Comparison of ENCODE assay signal across 13 cellular contexts in genomic region chr9:93120846-93121315, GRCh38. TPM values are rescaled to one million over a fixed set of nuclear protein-coding genes. Genes with fewer than 3 reads are reported as not detected.
A peak's percentile ranks its signal among the peaks of the same experiment; 100 is the strongest.
DNase-seq lines count a peak whose midpoint lies in the region; ATAC-seq, FAIRE-seq and TF ChIP-seq lines count a peak whose summit lies in the region.
"Had no signal": no experiment of that assay in that cellular context is flagged by ENCODE, and none has a peak within 500 bp of the region (broad histone marks: within the 10 kb centered on the region; RNA-seq: fewer than 3 reads in every experiment).

No MANE protein-coding gene starts in this region.

- H3K9me3 ChIP-seq in DOHH2 (ENCODE audit: control insufficient read depth, insufficient read depth, low read length) (no peaks in the 10 kb centered on the region), ascending aorta (no peaks in the 10 kb centered on the region), HepG2 (ENCODE audit: low read length) (no peaks in the 10 kb centered on the region), stomach (no peaks in the 10 kb centered on the region)

- TF ChIP-seq RAD21 in HepG2 (CRISPR knock-in tag; IDR thresholded peaks at IDR 0.05): no peak

- CTCF ChIA-PET in HepG2 (lab: Yijun Ruan, JAX; ENCODE audit: low intra/inter-chr PET ratio, low total read pairs): no interaction called here

- DNase-seq in ascending aorta (ENCODE audit: low spot score in 2 of 2) (peak in 1 of 2 donors; percentile 62), HepG2 (ENCODE audit: low spot score) (no peak), stomach (no peak), foreskin melanocyte (no peak), NCI-H2171 treated with DMSO at 0.1 percent for 48 hours (lab: John Stamatoyannopoulos, UW) (no peak)
- DNase-seq: cerebellar nuclear complex, COR-L47, NCI-H1417, NCI-H526 had no signal

- H3K9me2 ChIP-seq in DOHH2 (replicated peaks; ENCODE audit: control insufficient read depth, low read length): no peaks in the 10 kb centered on the region

- TF ChIP-seq EP300 in HepG2 (IDR thresholded peaks at IDR 0.05; ENCODE audit: low read depth in 2 of 2, low read length in 2 of 2) (no peak), HepG2 (CRISPR knock-in tag; IDR thresholded peaks at IDR 0.05; ENCODE audit: borderline replicate concordance) (no peak), stomach (IDR thresholded peaks at IDR 0.05) (no peak)

- H4K20me1 ChIP-seq in DOHH2 (ENCODE audit: control insufficient read depth, insufficient read depth, low read depth, low read length): no peaks in the 10 kb centered on the region
- no peaks in the 10 kb centered on the region for H4K20me1 ChIP-seq in HepG2 (ENCODE audit: insufficient read depth, low read length)

- FAIRE-seq in HepG2 (lab: Jason Lieb, UNC): no peak

- H3K27me3 ChIP-seq in DOHH2 (ENCODE audit: control insufficient read depth, low read length): no peaks in the 10 kb centered on the region
- no peaks in the 10 kb centered on the region for H3K27me3 ChIP-seq in ascending aorta
- H3K27me3 ChIP-seq in HepG2 (ENCODE audit: control insufficient read depth in 1 of 2, insufficient read depth in 2 of 2, low read length in 2 of 2): no peaks in the 10 kb centered on the region
- H3K27me3 ChIP-seq in stomach: no peaks in the 10 kb centered on the region
- H3K27me3 ChIP-seq: neural progenitor cell had no signal

- POLR2A ChIA-PET in HepG2 (lab: Yijun Ruan, JAX): interaction anchor here (0.6 to 13.7 kb wide), 6 partner anchors 9 to 479 kb away, joined by 3 to 195 read pairs (median 6); partner anchors contain the start of gene NINJ1

- intact Hi-C loops in ascending aorta (cut with DNase I) (loop anchor here (10.0 kb wide), 1 partner anchor 446 kb away; the partner anchor contains the start of gene IPPK), HepG2 (cut with micrococcal nuclease; ENCODE audit: unreplicated experiment) (no loop called here), stomach (cut with DNase I; ENCODE audit: low total_unique reads) (no loop called here)

- H3K4me3 ChIP-seq in DOHH2 (ENCODE audit: low read length) (peak overlapping the region; percentile 67), ascending aorta (no peak overlapping the region), HepG2 (replicated peaks in 1 of 3; ENCODE audit: insufficient read depth in 1 of 3, low read depth in 2 of 3, low read length in 3 of 3) (no peak overlapping the region), stomach (no peak overlapping the region)
- H3K4me3 ChIP-seq: neural progenitor cell had no signal

- in situ Hi-C loops in HepG2 (cut with HindIII; ENCODE audit: extremely low pct_ligation_motif_present, low pct_unique_long_range_greater_than_20kb): no loop called here

- WGBS in HepG2 (ENCODE audit: low lambda C conversion rate): 90% methylated on average over 9 of the region's 11 CpGs
- WGBS in stomach, 5 donors: 90 to 93% (median 91%) methylated on average over 10 to 11 of the region's 11 CpGs

- BruUV-seq in HepG2 (replicated peaks; lab: Mats Ljungman, UMichigan): no TSS peak

- H3K36me3 ChIP-seq in DOHH2 (ENCODE audit: control insufficient read depth, low read length): no peaks in the 10 kb centered on the region; the same call in 1 of the 2 replicates
- peaks cover 43 to 45% of the 10 kb centered on the region in 2 donors for H3K36me3 ChIP-seq in ascending aorta
- H3K36me3 ChIP-seq in HepG2 (replicated peaks in 1 of 2; ENCODE audit: control insufficient read depth in 1 of 2, insufficient read depth in 2 of 2, low read length in 2 of 2): peaks cover 25 to 40% of the 10 kb centered on the region in 2 experiments; a peak in 4 of 5 replicates
- peaks cover 21 to 49% (median 44%) of the 10 kb centered on the region in 4 donors for H3K36me3 ChIP-seq in stomach
- H3K36me3 ChIP-seq: neural progenitor cell had no signal

- H3K4me1 ChIP-seq in DOHH2 (ENCODE audit: control insufficient read depth, low read length) (peaks cover 25% of the 10 kb centered on the region), ascending aorta (peaks cover 0 to 25% of the 10 kb centered on the region in 2 donors), HepG2 (ENCODE audit: insufficient read depth, low read length) (peaks cover 36% of the 10 kb centered on the region), stomach (peaks cover 22 to 53% (median 31%) of the 10 kb centered on the region in 4 donors)
- H3K4me1 ChIP-seq: neural progenitor cell had no signal

- no peak; a peak in 1 of 4 replicates for TF ChIP-seq POLR2A in HepG2 (IDR thresholded peaks at IDR 0.05; ENCODE audit: insufficient read depth in 1 of 2, low read depth in 2 of 2, low read length in 2 of 2)
- TF ChIP-seq POLR2A in stomach (IDR thresholded peaks at IDR 0.05): no peak

- H3K79me2 ChIP-seq in DOHH2 (ENCODE audit: control insufficient read depth, low read length) (no peaks in the 10 kb centered on the region), HepG2 (ENCODE audit: insufficient read depth, low read length) (no peaks in the 10 kb centered on the region)

- no peak for TF ChIP-seq CTCF in DOHH2 (IDR thresholded peaks at IDR 0.05; ENCODE audit: low read depth, low read length, poor library complexity, severe bottlenecking)
- TF ChIP-seq CTCF in ascending aorta (IDR thresholded peaks at IDR 0.05): no peak
- TF ChIP-seq CTCF in HepG2 (CRISPR knock-in tag; IDR thresholded peaks at IDR 0.05): no peak
- TF ChIP-seq CTCF in stomach (IDR thresholded peaks at IDR 0.05): no peak

- H3K27ac ChIP-seq in DOHH2 (ENCODE audit: low read depth, low read length) (peak overlapping the region; percentile 86), ascending aorta (peak overlapping the region; percentile 63 to 72), HepG2 (ENCODE audit: extremely low read length, insufficient read depth, low read length) (peak overlapping the region; percentile 63), stomach (peak overlapping the region in 4 of 5 donors; percentile 72 to 84 (median 82))
- H3K27ac ChIP-seq: neural progenitor cell had no signal

- H3F3A ChIP-seq in DOHH2 (ENCODE audit: control insufficient read depth, insufficient read depth): peaks cover 10% of the 10 kb centered on the region; the same call in 1 of the 2 replicates

- peak overlapping the region; percentile 88 for H3K4me2 ChIP-seq in DOHH2 (ENCODE audit: low read length)
- H3K4me2 ChIP-seq in HepG2 (ENCODE audit: low read depth, low read length): no peak overlapping the region
- H3K4me2 ChIP-seq: neural progenitor cell had no signal

- no peak overlapping the region for H3K9ac ChIP-seq in HepG2 (ENCODE audit: insufficient read depth, low read depth, low read length)
- H3K9ac ChIP-seq: neural progenitor cell had no signal

- H2AFZ ChIP-seq in HepG2 (ENCODE audit: low read length): no peak overlapping the region
- H2AFZ ChIP-seq: neural progenitor cell had no signal

- ATAC-seq in HepG2: no peak
- no peak for ATAC-seq in HG02623 (IDR thresholded peaks at IDR 0.05; ENCODE audit: unreplicated experiment)
- ATAC-seq in HG03521 (IDR thresholded peaks at IDR 0.05; ENCODE audit: unreplicated experiment): no peak

RNA-seq across cellular contexts. Expression of gene NINJ1, which starts 13.2 kb away (rescaled TPM):
- total RNA-seq in ascending aorta: 156 TPM
- 77.1 and 92.1 TPM in 2 replicates for total RNA-seq in HepG2 (2016; rRNA removed; fragmentation: Illumina TruSeq; extraction: Trizol)
- total RNA-seq in HepG2 (2016; cell fraction: cytosol; rRNA removed; fragmentation: Illumina TruSeq; extraction: Trizol; ENCODE audit: low read depth): 104 and 127 TPM in 2 replicates
- total RNA-seq in HepG2 (2016; cell fraction: insoluble cytoplasmic fraction; rRNA removed; fragmentation: Illumina TruSeq; extraction: Trizol): 66.8 and 94.8 TPM in 2 replicates
- total RNA-seq in HepG2 (2016; cell fraction: membrane; rRNA removed; fragmentation: Illumina TruSeq; extraction: Trizol): 149 and 180 TPM in 2 replicates
- 48.9 and 58.7 TPM in 2 replicates for total RNA-seq in HepG2 (2016; cell fraction: nucleus; rRNA removed; fragmentation: Illumina TruSeq; extraction: Trizol)
- 81.2 and 109 TPM in 2 replicates for polyA plus RNA-seq in HepG2 (2011; rRNA removed)
- polyA plus RNA-seq in HepG2 (2011; cell fraction: cytosol; rRNA removed): 83.2 and 110 TPM in 2 replicates
- 62.3 and 83.6 TPM in 2 replicates for polyA plus RNA-seq in HepG2 (2011; cell fraction: nucleus; rRNA removed)
- polyA plus RNA-seq in HepG2 (2012): 77.3 and 145 TPM in 2 replicates
- 196 and 226 TPM in 2 replicates for polyA plus RNA-seq in HepG2 (2016; cell fraction: cytosol; fragmentation: Illumina TruSeq; extraction: Trizol; ENCODE audit: low read depth)
- polyA plus RNA-seq in HepG2 (2016; cell fraction: insoluble cytoplasmic fraction; fragmentation: Illumina TruSeq; extraction: Trizol; ENCODE audit: low read depth): 104 and 130 TPM in 2 replicates
- 235 and 242 TPM in 2 replicates for polyA plus RNA-seq in HepG2 (2016; cell fraction: membrane; fragmentation: Illumina TruSeq; extraction: Trizol; ENCODE audit: low read depth)
- polyA plus RNA-seq in HepG2 (2016; cell fraction: nucleus; fragmentation: Illumina TruSeq; extraction: Trizol; ENCODE audit: insufficient read depth, low read depth): 122 and 127 TPM in 2 replicates
- polyA minus RNA-seq in HepG2 (2011; rRNA and poly(A)+ RNA removed; ENCODE audit: low replicate concordance): 22.5 and 101 TPM in 2 replicates
- polyA minus RNA-seq in HepG2 (2011; cell fraction: cytosol; rRNA and poly(A)+ RNA removed): 26.1 and 26.7 TPM in 2 replicates
- polyA minus RNA-seq in HepG2 (2011; cell fraction: nucleus; rRNA and poly(A)+ RNA removed): 17.8 and 21.8 TPM in 2 replicates
- 100 to 1,000 TPM in 2 of 5 donors, 10 to 100 TPM in 2, 1 to 10 TPM in 1; 9.3 to 153 (median 30.0) TPM for total RNA-seq in stomach
- 10 to 100 TPM; 34.2 to 63.3 (median 35.0) TPM for polyA plus RNA-seq in stomach

RNA-seq across cellular contexts. Expression of gene CARD19, which starts 24.9 kb away (rescaled TPM):
- 212 TPM for total RNA-seq in ascending aorta
- 15.2 and 18.4 TPM in 2 replicates for total RNA-seq in HepG2 (2016; rRNA removed; fragmentation: Illumina TruSeq; extraction: Trizol)
- 15.8 and 20.2 TPM in 2 replicates for total RNA-seq in HepG2 (2016; cell fraction: cytosol; rRNA removed; fragmentation: Illumina TruSeq; extraction: Trizol; ENCODE audit: low read depth)
- total RNA-seq in HepG2 (2016; cell fraction: insoluble cytoplasmic fraction; rRNA removed; fragmentation: Illumina TruSeq; extraction: Trizol): 18.6 and 20.5 TPM in 2 replicates
- total RNA-seq in HepG2 (2016; cell fraction: membrane; rRNA removed; fragmentation: Illumina TruSeq; extraction: Trizol): 17.3 and 29.5 TPM in 2 replicates
- total RNA-seq in HepG2 (2016; cell fraction: nucleus; rRNA removed; fragmentation: Illumina TruSeq; extraction: Trizol): 8.3 and 12.2 TPM in 2 replicates
- polyA plus RNA-seq in HepG2 (2011; rRNA removed): 47.2 and 62.0 TPM in 2 replicates
- polyA plus RNA-seq in HepG2 (2011; cell fraction: cytosol; rRNA removed): 33.8 and 73.1 TPM in 2 replicates
- polyA plus RNA-seq in HepG2 (2011; cell fraction: nucleus; rRNA removed): 101 and 106 TPM in 2 replicates
- 14.6 TPM in 2 replicates for polyA plus RNA-seq in HepG2 (2012)
- polyA plus RNA-seq in HepG2 (2016; cell fraction: cytosol; fragmentation: Illumina TruSeq; extraction: Trizol; ENCODE audit: low read depth): 16.0 and 27.0 TPM in 2 replicates
- polyA plus RNA-seq in HepG2 (2016; cell fraction: insoluble cytoplasmic fraction; fragmentation: Illumina TruSeq; extraction: Trizol; ENCODE audit: low read depth): 14.7 and 18.5 TPM in 2 replicates
- polyA plus RNA-seq in HepG2 (2016; cell fraction: membrane; fragmentation: Illumina TruSeq; extraction: Trizol; ENCODE audit: low read depth): 13.4 and 18.5 TPM in 2 replicates
- polyA plus RNA-seq in HepG2 (2016; cell fraction: nucleus; fragmentation: Illumina TruSeq; extraction: Trizol; ENCODE audit: insufficient read depth, low read depth): 25.1 and 25.9 TPM in 2 replicates
- polyA minus RNA-seq in HepG2 (2011; rRNA and poly(A)+ RNA removed; ENCODE audit: low replicate concordance): 11.5 and 28.1 TPM in 2 replicates
- polyA minus RNA-seq in HepG2 (2011; cell fraction: cytosol; rRNA and poly(A)+ RNA removed): 14.0 and 17.6 TPM in 2 replicates
- polyA minus RNA-seq in HepG2 (2011; cell fraction: nucleus; rRNA and poly(A)+ RNA removed): 11.3 and 12.8 TPM in 2 replicates
- total RNA-seq in stomach: 10 to 100 TPM; 14.3 to 95.1 (median 58.0) TPM
- 10 to 100 TPM; 32.9 to 46.6 (median 44.5) TPM for polyA plus RNA-seq in stomach
